In genomic region chr9:113657765-113658564, GRCh38 we compare ENCODE assay signal across 8 cellular contexts.
DNase-seq lines count a peak whose midpoint lies in the region; ATAC-seq and TF ChIP-seq lines count a peak whose summit lies in the region.

No MANE protein-coding gene starts in this region.

- no peak overlapping the region for H3K4me3 ChIP-seq in thyroid gland (replicated peaks in 1 of 3)

- H3K36me3 ChIP-seq in thyroid gland, result no peaks in the 10 kb centered on the region

- no peaks in the 10 kb centered on the region for H3K9me3 ChIP-seq in thyroid gland

- peaks cover 25% of the 10 kb centered on the region for H3K27me3 Mint-ChIP-seq in activated T-helper 17 cell treated with anti-CD3 and anti-CD28 coated beads, Interleukin-2, amount 50 U/mL, for 72 hours

- TF ChIP-seq CTCF in RWPE1 (conservative IDR thresholded peaks at IDR 0.05; ENCODE audit: low read depth) (peak; percentile 100), foreskin keratinocyte (conservative IDR thresholded peaks at IDR 0.05) (peak; percentile 97), omental fat pad (IDR thresholded peaks at IDR 0.05) (peak in 2 of 3 donors; percentile 50 to 82), thyroid gland (IDR thresholded peaks at IDR 0.05) (peak; percentile 83 to 98 (median 96))

- no peaks in the 10 kb centered on the region for H3K9me3 Mint-ChIP-seq in activated T-helper 17 cell treated with anti-CD3 and anti-CD28 coated beads, Interleukin-2, amount 50 U/mL, for 72 hours

- CTCF ChIA-PET in RWPE1 (lab: Yijun Ruan, JAX), result interaction anchor here (0.5 to 6.2 kb wide), 33 partner anchors 13 to 545 kb away, joined by 3 to 119 read pairs (median 4); partner anchors contain the start of genes C9orf43 and POLE3

- H3K27ac Mint-ChIP-seq in activated T-helper 17 cell treated with anti-CD3 and anti-CD28 coated beads, Interleukin-2, amount 50 U/mL, for 72 hours, result no peak overlapping the region

- no peak overlapping the region for H3K27ac ChIP-seq in RWPE1
- H3K27ac ChIP-seq in foreskin keratinocyte, result no peak overlapping the region
- H3K27ac ChIP-seq in thyroid gland, result no peak overlapping the region

- H3K4me1 Mint-ChIP-seq in activated T-helper 17 cell treated with anti-CD3 and anti-CD28 coated beads, Interleukin-2, amount 50 U/mL, for 72 hours, result peaks cover 10% of the 10 kb centered on the region

- H3K36me3 Mint-ChIP-seq in activated T-helper 17 cell treated with anti-CD3 and anti-CD28 coated beads, Interleukin-2, amount 50 U/mL, for 72 hours (ENCODE audit: low read depth), result no peaks in the 10 kb centered on the region

- POLR2A ChIA-PET in RWPE1 (lab: Yijun Ruan, JAX; ENCODE audit: low non-redundant PET), result interaction anchor here (1.1 kb wide), 1 partner anchor 383 kb away, joined by 3 read pairs; the partner anchor contains the start of gene CDC26

- intact Hi-C loops in thyroid gland (cut with DNase I), result loop anchor here (2.0 to 10.0 kb wide), 3 partner anchors 211 to 386 kb away; partner anchors contain the start of gene RNF183

- ATAC-seq in GM21717 (IDR thresholded peaks at IDR 0.05; ENCODE audit: unreplicated experiment) (peak; percentile 68), foreskin keratinocyte (peak; percentile 86), omental fat pad (ENCODE audit: low FRiP score) (peak; percentile 73)
- ATAC-seq in activated T-helper 17 cell treated with anti-CD3 and anti-CD28 coated beads, Interleukin-2, amount 50 U/mL, for 72 hours (replicated peaks), result peak; percentile 87

- H3K27me3 ChIP-seq in foreskin keratinocyte (peaks cover 26% of the 10 kb centered on the region), thyroid gland (no peaks in the 10 kb centered on the region)

- DNase-seq in DMS53 treated with DMSO at 0.1 percent for 48 hours (lab: John Stamatoyannopoulos, UW; ENCODE audit: unreplicated experiment) (peak; percentile 70), M059J (ENCODE audit: low read depth) (peak; percentile 83), RWPE1 (ENCODE audit: low spot score) (peak; percentile 94), foreskin keratinocyte (peak in 1 of 2 donors; percentile 63), omental fat pad (ENCODE audit: low spot score) (peak; percentile 80), thyroid gland (peak; percentile 85 to 87)

- H3K4me1 ChIP-seq in foreskin keratinocyte (no peaks in the 10 kb centered on the region), thyroid gland (peaks cover 0 to 10% of the 10 kb centered on the region in 2 donors)

- H3K4me3 Mint-ChIP-seq in activated T-helper 17 cell treated with anti-CD3 and anti-CD28 coated beads, Interleukin-2, amount 50 U/mL, for 72 hours, result no peak overlapping the region

- TF ChIP-seq POLR2A in thyroid gland (IDR thresholded peaks at IDR 0.05), result no peak

- WGBS in thyroid gland, 2 donors, result 29 to 32% methylated on average over 14 of the region's 14 CpGs
